Comparison of ENCODE assay signal across 36 cellular contexts in genomic region chr9:101350285-101350684, GRCh38. TPM values are rescaled to one million over a fixed set of nuclear protein-coding genes. Genes with fewer than 3 reads are reported as not detected.
"Had no signal": no experiment of that assay in that cellular context is flagged by ENCODE, and none has a peak within 500 bp of the region (broad histone marks: within the 10 kb centered on the region; RNA-seq: fewer than 3 reads in every experiment).

No MANE protein-coding gene starts in this region.

- H3K9me3 ChIP-seq: adrenal gland, ascending aorta, body of pancreas, breast epithelium had no signal

- H3K4me1 ChIP-seq: adrenal gland, ascending aorta, breast epithelium had no signal

- H3K27me3 ChIP-seq: adrenal gland, ascending aorta, body of pancreas, brain microvascular endothelial cell, breast epithelium, cardiac muscle cell had no signal

- H3K36me3 ChIP-seq: adrenal gland, ascending aorta, brain microvascular endothelial cell, breast epithelium, cardiac muscle cell had no signal

- DNase-seq: activated effector memory CD4-positive, alpha-beta T cell treated with anti-CD3 and anti-CD28 coated beads, Interleukin-2, amount 50 U/mL, for 16 hours; activated effector memory CD4-positive, alpha-beta T cell treated with Interleukin-2 at 50 U/mL for 16 hours; activated gamma-delta T cell; activated gamma-delta T cell treated with Interleukin-2 at 50 U/mL for 16 hours; activated naive CD4-positive, alpha-beta T cell; activated naive CD4-positive, alpha-beta T cell treated with anti-CD3 and anti-CD28 coated beads for 36 hours; activated naive CD4-positive, alpha-beta T cell treated with anti-CD3 and anti-CD28 coated beads, Interleukin-2, amount 10 ng/mL, durations not matched to agents 7 days and 5 days; activated naive CD4-positive, alpha-beta T cell treated with anti-CD3 and anti-CD28 coated beads, Interleukin-2, amount 50 U/mL, for 16 hours; activated naive CD4-positive, alpha-beta T cell treated with Interleukin-2 at 50 U/mL for 16 hours; activated naive CD8-positive, alpha-beta T cell treated with anti-CD3 and anti-CD28 coated beads for 36 hours; activated naive CD8-positive, alpha-beta T cell treated with anti-CD3 and anti-CD28 coated beads, Interleukin-2, amount 10 ng/mL, durations not matched to agents 7 days and 5 days; activated naive CD8-positive, alpha-beta T cell treated with anti-CD3 and anti-CD28 coated beads, Interleukin-2, amount 50 U/mL, for 24 hours; activated T-cell treated with anti-CD3 and anti-CD28 coated beads, Interleukin-2, amount 50 U/mL, for 1 hour; activated T-cell treated with anti-CD3 and anti-CD28 coated beads, Interleukin-2, amount 50 U/mL, for 24 hours; activated T-cell treated with anti-CD3 and anti-CD28 coated beads, Interleukin-2, amount 50 U/mL, for 4 hours; activated T-cell treated with anti-CD3 and anti-CD28 coated beads, Interleukin-2, amount 50 U/mL, for 48 hours; activated T-cell treated with anti-CD3 and anti-CD28 coated beads, Interleukin-2, amount 50 U/mL, for 72 hours; adrenal gland; amniotic stem cell; amygdala; anterior cingulate cortex; aorta; body of pancreas; brain microvascular endothelial cell; caudate nucleus; central memory CD4-positive, alpha-beta T cell; cerebellar nuclear complex had no signal

- H3K27ac ChIP-seq: adrenal gland, ascending aorta, body of pancreas, brain microvascular endothelial cell, breast epithelium, cardiac muscle cell had no signal

- ATAC-seq: activated naive CD4-positive, alpha-beta T cell treated with anti-CD3 and anti-CD28 coated beads, Interleukin-2, amount 50 U/mL, for 72 hours; activated naive CD8-positive, alpha-beta T cell treated with anti-CD3 and anti-CD28 coated beads, Interleukin-2, amount 50 U/mL, for 24 hours; activated T-cell treated with anti-CD3 and anti-CD28 coated beads, Interleukin-2, amount 50 U/mL, for 4 hours; activated T-cell treated with anti-CD3 and anti-CD28 coated beads, Interleukin-2, amount 50 U/mL, for 72 hours; activated T-helper 17 cell treated with anti-CD3 and anti-CD28 coated beads, Interleukin-2, amount 50 U/mL, for 72 hours; body of pancreas had no signal

- FAIRE-seq: astrocyte, bronchial epithelial cell had no signal

- H3K4me3 ChIP-seq: adrenal gland, ascending aorta, body of pancreas, breast epithelium, cardiac muscle cell had no signal

RNA-seq across cellular contexts. Expression of gene BAAT, which starts 34.5 kb away (rescaled TPM):
- total RNA-seq: activated naive CD4-positive, alpha-beta T cell treated with anti-CD3 and anti-CD28 coated beads for 36 hours; activated naive CD4-positive, alpha-beta T cell treated with anti-CD3 and anti-CD28 coated beads, Interleukin-2, amount 50 U/mL, for 72 hours; activated naive CD8-positive, alpha-beta T cell treated with anti-CD3 and anti-CD28 coated beads, Interleukin-2, amount 10 ng/mL, durations not matched to agents 7 days and 5 days; activated T-helper 2 cell treated with anti-CD3 and anti-CD28 coated beads, Interferon-gamma antibody, Interleukin-2, Interleukin-4, amounts not matched to agents 10 μg/mL and 5 μg/mL and 100 μg/mL, durations not matched to agents 14 hours and 24 hours and 36 hours; aorta; cardiac muscle cell; cerebellum had no signal
- polyA plus RNA-seq: aorta, cardiac muscle cell had no signal
